ENCODE assay signal across 10 cellular contexts in genomic region chr22:39351689-39352214, GRCh38. TPM values are rescaled to one million over a fixed set of nuclear protein-coding genes. Genes with fewer than 3 reads are reported as not detected.
DNase-seq lines count a peak whose midpoint lies in the region; ATAC-seq lines count a peak whose summit lies in the region.
"Had no signal": no experiment of that assay in that cellular context is flagged by ENCODE, and none has a peak within 500 bp of the region (broad histone marks: within the 10 kb centered on the region; RNA-seq: fewer than 3 reads in every experiment).

No MANE protein-coding gene starts in this region.

- peaks cover 30% of the 10 kb centered on the region for H3K27me3 Mint-ChIP-seq in T-helper 17 cell
- peaks cover 10 to 24% (median 13%) of the 10 kb centered on the region in 3 donors for H3K27me3 Mint-ChIP-seq in immature natural killer cell (ENCODE audit: low read depth in 3 of 3)
- H3K27me3 Mint-ChIP-seq in activated CD4-positive, alpha-beta memory T cell treated with anti-CD3 and anti-CD28 coated beads for 36 hours, result peaks cover 22% of the 10 kb centered on the region

- H3K36me3 Mint-ChIP-seq in T-helper 17 cell (ENCODE audit: low read depth) (peaks cover 2% of the 10 kb centered on the region), immature natural killer cell (no peaks in the 10 kb centered on the region)
- no peaks in the 10 kb centered on the region for H3K36me3 Mint-ChIP-seq in activated CD4-positive, alpha-beta memory T cell treated with anti-CD3 and anti-CD28 coated beads for 36 hours

- peaks cover 4% of the 10 kb centered on the region for H3K4me1 Mint-ChIP-seq in T-helper 17 cell
- H3K4me1 Mint-ChIP-seq in immature natural killer cell, result peaks cover 26 to 34% of the 10 kb centered on the region in 2 donors
- peaks cover 10% of the 10 kb centered on the region for H3K4me1 Mint-ChIP-seq in activated CD4-positive, alpha-beta memory T cell treated with anti-CD3 and anti-CD28 coated beads for 36 hours (ENCODE audit: low read depth)

- intact Hi-C loops in activated CD4-positive, alpha-beta memory T cell treated with anti-CD3 and anti-CD28 coated beads for 36 hours (cut with micrococcal nuclease), result no loop called here

- H3K27ac Mint-ChIP-seq in T-helper 17 cell (no peak overlapping the region), immature natural killer cell (peak overlapping the region; percentile 71 to 96 (median 88))
- no peak overlapping the region for H3K27ac Mint-ChIP-seq in activated CD4-positive, alpha-beta memory T cell treated with anti-CD3 and anti-CD28 coated beads for 36 hours
- H3K27ac Mint-ChIP-seq: activated T-helper 2 cell treated with anti-CD3 and anti-CD28 coated beads, Interferon-gamma antibody, Interleukin-2, Interleukin-4, amounts not matched to agents 10 μg/mL and 5 μg/mL and 100 μg/mL, durations not matched to agents 14 hours and 24 hours and 36 hours had no signal

- peak; percentile 35 for ATAC-seq in T-helper 17 cell

- DNase-seq in 8988T, result peak; percentile 14
- DNase-seq in H4 (ENCODE audit: low spot score), result peak; percentile 80
- DNase-seq in T-helper 17 cell, result no peak
- peak; percentile 26 to 64 (median 60) for DNase-seq in immature natural killer cell
- DNase-seq in activated CD4-positive, alpha-beta memory T cell treated with anti-CD3 and anti-CD28 coated beads for 36 hours, result no peak
- no peak for DNase-seq in DMS 273 (lab: John Stamatoyannopoulos, UW; ENCODE audit: unreplicated experiment)
- no peak for DNase-seq in GM03348 (ENCODE audit: low spot score)
- DNase-seq in UCSD-AML1 (lab: John Stamatoyannopoulos, UW; ENCODE audit: unreplicated experiment), result no peak
- DNase-seq: NCI-H526 treated with DMSO at 0.1 percent for 48 hours had no signal

- no peaks in the 10 kb centered on the region for H3K9me3 Mint-ChIP-seq in immature natural killer cell
- H3K9me3 Mint-ChIP-seq in activated CD4-positive, alpha-beta memory T cell treated with anti-CD3 and anti-CD28 coated beads for 36 hours, result no peaks in the 10 kb centered on the region
- H3K9me3 Mint-ChIP-seq: activated T-helper 2 cell treated with anti-CD3 and anti-CD28 coated beads, Interferon-gamma antibody, Interleukin-2, Interleukin-4, amounts not matched to agents 10 μg/mL and 5 μg/mL and 100 μg/mL, durations not matched to agents 14 hours and 24 hours and 36 hours had no signal

- CTCF ChIA-PET in activated CD4-positive, alpha-beta memory T cell treated with anti-CD3 and anti-CD28 coated beads for 36 hours (lab: Charles Lee), result interaction anchor here (2.4 kb wide), 1 partner anchor 9 kb away, joined by 10 read pairs; no protein-coding TSS in a partner anchor

- no peaks in the 10 kb centered on the region for H3K9me3 ChIP-seq in T-helper 17 cell (ENCODE audit: control insufficient read depth, low read length, poor library complexity, severe bottlenecking)

- POLR2A ChIA-PET in activated CD4-positive, alpha-beta memory T cell treated with anti-CD3 and anti-CD28 coated beads for 36 hours (lab: Charles Lee), result no interaction called here

- H3K4me3 Mint-ChIP-seq in T-helper 17 cell (no peak overlapping the region), immature natural killer cell (peak overlapping the region; percentile 33 to 84 (median 75))
- H3K4me3 Mint-ChIP-seq in activated CD4-positive, alpha-beta memory T cell treated with anti-CD3 and anti-CD28 coated beads for 36 hours, result no peak overlapping the region

RNA-seq across cellular contexts. Expression of gene SYNGR1, which starts 2.0 kb away (rescaled TPM):
- 19.9 and 23.0 TPM in 2 replicates for total RNA-seq in H4 (2014; rRNA removed; shearing (Covaris generic))
- 1 to 10 TPM in 1 of 2 donors, under 1 TPM in 1; 0.47 to 1.1 TPM for total RNA-seq in T-helper 17 cell
- 10 to 100 TPM; 24.5 to 49.5 (median 27.0) TPM for polyA plus RNA-seq in immature natural killer cell
- not detected for total RNA-seq in activated CD4-positive, alpha-beta memory T cell treated with anti-CD3 and anti-CD28 coated beads for 36 hours
- total RNA-seq: activated T-helper 2 cell treated with anti-CD3 and anti-CD28 coated beads, Interferon-gamma antibody, Interleukin-2, Interleukin-4, amounts not matched to agents 10 μg/mL and 5 μg/mL and 100 μg/mL, durations not matched to agents 14 hours and 24 hours and 36 hours had no signal

RNA-seq across cellular contexts. Expression of gene RPL3, which starts 32.3 kb away (rescaled TPM):
- 2,177 and 2,312 TPM in 2 replicates for total RNA-seq in H4 (2014; rRNA removed; shearing (Covaris generic))
- total RNA-seq in T-helper 17 cell, result 1,000 to 10,000 TPM; 3,215 to 3,260 TPM
- polyA plus RNA-seq in immature natural killer cell, result 1,000 to 10,000 TPM; 1,935 to 2,618 (median 1,953) TPM
- 1,000 to 10,000 TPM; 2,986 to 3,013 TPM for total RNA-seq in activated CD4-positive, alpha-beta memory T cell treated with anti-CD3 and anti-CD28 coated beads for 36 hours

RNA-seq across cellular contexts. Expression of gene TAB1, which starts 47.8 kb away (rescaled TPM):
- total RNA-seq in H4 (2014; rRNA removed; shearing (Covaris generic)), result 8.6 and 17.1 TPM in 2 replicates
- 10 to 100 TPM; 22.0 to 23.6 TPM for total RNA-seq in T-helper 17 cell
- polyA plus RNA-seq in immature natural killer cell, result 1 to 10 TPM in 2 of 3 donors, under 1 TPM in 1; 0.89 to 3.5 (median 2.0) TPM
- 10 to 100 TPM; 17.2 to 21.1 TPM for total RNA-seq in activated CD4-positive, alpha-beta memory T cell treated with anti-CD3 and anti-CD28 coated beads for 36 hours

Comparison
In these comparisons a context has a peak if more than half of its experiments do, and no peak if none do; other contexts are left out.
1. DNase-seq: peak in 8988T (single experiment), H4 (single experiment) and immature natural killer cell (3 of 3); none in T-helper 17 cell (0 of 3), activated CD4-positive, alpha-beta memory T cell treated with anti-CD3 and anti-CD28 coated beads for 36 hours (single experiment), DMS 273 (single experiment), GM03348 (single experiment) and UCSD-AML1 (single experiment).
2. H3K27ac Mint-ChIP-seq: peak in immature natural killer cell (6 of 6); none in T-helper 17 cell (single experiment) and activated CD4-positive, alpha-beta memory T cell treated with anti-CD3 and anti-CD28 coated beads for 36 hours (single experiment).
3. H3K4me3 Mint-ChIP-seq: peak in immature natural killer cell (5 of 5); none in T-helper 17 cell (single experiment) and activated CD4-positive, alpha-beta memory T cell treated with anti-CD3 and anti-CD28 coated beads for 36 hours (single experiment).